17 cellular contexts compared by ENCODE assay signal in genomic region chr12:95321516-95322246, GRCh38.
DNase-seq lines count a peak whose midpoint lies in the region; ATAC-seq and TF ChIP-seq lines count a peak whose summit lies in the region.
"Had no signal": no experiment of that assay in that cellular context is flagged by ENCODE, and none has a peak within 500 bp of the region (broad histone marks: within the 10 kb centered on the region; RNA-seq: fewer than 3 reads in every experiment).

No MANE protein-coding gene starts in this region.

- H3K4me3 Mint-ChIP-seq in Calu3 (ENCODE audit: low read depth, unreplicated experiment) (no peak overlapping the region), GM23338 (no peak overlapping the region), endodermal cell (no peak overlapping the region), osteocyte (ENCODE audit: unreplicated experiment) (no peak overlapping the region)
- H3K4me3 Mint-ChIP-seq: CD14-positive monocyte had no signal

- H3K9me3 Mint-ChIP-seq in Calu3 (ENCODE audit: low read depth, unreplicated experiment) (no peaks in the 10 kb centered on the region), GM23338 (no peaks in the 10 kb centered on the region), endodermal cell (no peaks in the 10 kb centered on the region), osteocyte (ENCODE audit: unreplicated experiment) (no peaks in the 10 kb centered on the region)
- no peaks in the 10 kb centered on the region for H3K9me3 Mint-ChIP-seq in activated naive CD4-positive, alpha-beta T cell treated with anti-CD3 and anti-CD28 coated beads, Interleukin-2, amount 50 U/mL, for 72 hours
- H3K9me3 Mint-ChIP-seq: CD14-positive monocyte had no signal

- H3K9ac ChIP-seq in endodermal cell (ENCODE audit: extremely low read depth, low read length, poor library complexity, severe bottlenecking): no peak overlapping the region

- H3K27ac Mint-ChIP-seq in Calu3 (ENCODE audit: unreplicated experiment) (peak overlapping the region; percentile 35), GM23338 (no peak overlapping the region), endodermal cell (peak overlapping the region; percentile 53), osteocyte (ENCODE audit: unreplicated experiment) (peak overlapping the region; percentile 79)
- no peak overlapping the region for H3K27ac Mint-ChIP-seq in activated naive CD4-positive, alpha-beta T cell treated with anti-CD3 and anti-CD28 coated beads, Interleukin-2, amount 50 U/mL, for 72 hours
- H3K27ac Mint-ChIP-seq: CD14-positive monocyte had no signal

- no peak overlapping the region for H3K4me2 ChIP-seq in GM23338

- DNase-seq in Calu3 (no peak), GM23338 (ENCODE audit: low spot score) (no peak), endodermal cell (no peak), osteocyte (ENCODE audit: extremely low spot score, unreplicated experiment) (no peak), retina (no peak), foreskin melanocyte (no peak)
- DNase-seq in activated naive CD4-positive, alpha-beta T cell treated with anti-CD3 and anti-CD28 coated beads, Interleukin-2, amount 50 U/mL, for 72 hours (ENCODE audit: low spot score in 2 of 2): no peak
- DNase-seq: MV-4-11, NCI-H1417 treated with DMSO at 0.1 percent for 48 hours, NCI-H1930, NCI-H345, NCI-H526, Peyer's patch had no signal

- no peaks in the 10 kb centered on the region for H4K20me1 ChIP-seq in GM23338 (replicated peaks; ENCODE audit: insufficient read depth)

- H3K27ac ChIP-seq in GM23338 (ENCODE audit: low read depth): no peak overlapping the region
- H3K27ac ChIP-seq in endodermal cell (ENCODE audit: low read depth, low read length): no peak overlapping the region
- H3K27ac ChIP-seq: Peyer's patch had no signal

- no peaks in the 10 kb centered on the region for H3K27me3 Mint-ChIP-seq in Calu3 (ENCODE audit: unreplicated experiment)
- H3K27me3 Mint-ChIP-seq in GM23338 (ENCODE audit: insufficient read depth, low read depth, poor library complexity): no peaks in the 10 kb centered on the region
- H3K27me3 Mint-ChIP-seq in endodermal cell (ENCODE audit: insufficient read depth): no peaks in the 10 kb centered on the region
- H3K27me3 Mint-ChIP-seq in osteocyte (ENCODE audit: unreplicated experiment): no peaks in the 10 kb centered on the region

- H3F3A ChIP-seq in GM23338 (replicated peaks; ENCODE audit: low read depth): no peaks in the 10 kb centered on the region

- WGBS in endodermal cell (ENCODE audit: insufficient coverage in 1 of 2, insufficient read length in 1 of 2), 2 experiments: 81 to 85% methylated on average over 2 to 3 of the region's 3 CpGs

- peaks cover 71% of the 10 kb centered on the region for H3K4me1 Mint-ChIP-seq in Calu3 (ENCODE audit: low read depth, unreplicated experiment)
- H3K4me1 Mint-ChIP-seq in GM23338: no peaks in the 10 kb centered on the region
- H3K4me1 Mint-ChIP-seq in endodermal cell: peaks cover 50% of the 10 kb centered on the region
- H3K4me1 Mint-ChIP-seq in osteocyte (ENCODE audit: unreplicated experiment): peaks cover 64% of the 10 kb centered on the region
- H3K4me1 Mint-ChIP-seq: CD14-positive monocyte had no signal

- no peak for ATAC-seq in GM23338
- no peak for ATAC-seq in activated naive CD4-positive, alpha-beta T cell treated with anti-CD3 and anti-CD28 coated beads, Interleukin-2, amount 50 U/mL, for 72 hours
- ATAC-seq: GM12878, K562 had no signal

- H3K36me3 ChIP-seq in GM23338 (ENCODE audit: insufficient read depth) (no peaks in the 10 kb centered on the region), endodermal cell (ENCODE audit: control insufficient read depth, insufficient read depth, low read length) (no peaks in the 10 kb centered on the region)
- H3K36me3 ChIP-seq: HAP-1, Peyer's patch had no signal

- TF ChIP-seq CTCF in Calu3 (IDR thresholded peaks at IDR 0.05; ENCODE audit: unreplicated experiment) (no peak), GM23338 (conservative IDR thresholded peaks at IDR 0.05; ENCODE audit: low read depth in 2 of 2) (no peak), endodermal cell (conservative IDR thresholded peaks at IDR 0.05) (no peak), osteocyte (IDR thresholded peaks at IDR 0.05) (no peak)

- H3K36me3 Mint-ChIP-seq in Calu3 (ENCODE audit: insufficient read depth, unreplicated experiment) (peaks cover 24% of the 10 kb centered on the region), GM23338 (ENCODE audit: low read depth) (no peaks in the 10 kb centered on the region), endodermal cell (ENCODE audit: low read depth) (no peaks in the 10 kb centered on the region), osteocyte (ENCODE audit: unreplicated experiment) (no peaks in the 10 kb centered on the region)
- H3K36me3 Mint-ChIP-seq in activated naive CD4-positive, alpha-beta T cell treated with anti-CD3 and anti-CD28 coated beads, Interleukin-2, amount 50 U/mL, for 72 hours: no peaks in the 10 kb centered on the region
- H3K36me3 Mint-ChIP-seq: CD14-positive monocyte had no signal

- CTCF ChIA-PET in Calu3 (lab: Charles Lee): interaction anchor here (0.6 to 1.5 kb wide), 3 partner anchors 9 to 205 kb away, joined by 3 read pairs; no protein-coding TSS in a partner anchor

- H3K4me1 ChIP-seq in GM23338 (ENCODE audit: insufficient read depth): no peaks in the 10 kb centered on the region
- H3K4me1 ChIP-seq in endodermal cell (ENCODE audit: control insufficient read depth, insufficient read depth, low read length): peaks cover 18% of the 10 kb centered on the region

- H3K4me3 ChIP-seq in GM23338: no peak overlapping the region
- H3K4me3 ChIP-seq in endodermal cell (ENCODE audit: low read length): peak overlapping the region; percentile 0
- H3K4me3 ChIP-seq: GM12878, HAP-1, K562, Peyer's patch had no signal

- H3K9me3 ChIP-seq in endodermal cell (ENCODE audit: control insufficient read depth, low read length): no peaks in the 10 kb centered on the region
- H3K9me3 ChIP-seq: HAP-1, Peyer's patch had no signal

- H3K27me3 ChIP-seq in GM23338 (ENCODE audit: insufficient read depth) (no peaks in the 10 kb centered on the region), endodermal cell (ENCODE audit: control insufficient read depth, insufficient read depth, low read length, poor library complexity, severe bottlenecking) (no peaks in the 10 kb centered on the region)
- H3K27me3 ChIP-seq: Peyer's patch had no signal

- no peaks in the 10 kb centered on the region for H3K79me2 ChIP-seq in GM23338 (replicated peaks; ENCODE audit: insufficient read depth)

- no TSS peak for BruUV-seq in Calu3 (replicated peaks; lab: Mats Ljungman, UMichigan)

- intact Hi-C loops in Calu3 (cut with micrococcal nuclease; ENCODE audit: unreplicated experiment): loop anchor here (5.0 kb wide), 1 partner anchor 104 kb away; the partner anchor contains the start of genes FGD6 and VEZT

- no peaks in the 10 kb centered on the region for H3K9me2 ChIP-seq in GM23338 (ENCODE audit: insufficient read depth)

- H2AFZ ChIP-seq in GM23338: peak overlapping the region; percentile 21; the same call in 1 of the 2 replicates

Comparison
In these comparisons a context has a peak if more than half of its experiments do, and no peak if none do; other contexts are left out.
1. H3K27ac Mint-ChIP-seq: peak in Calu3 (single experiment), endodermal cell (single experiment) and osteocyte (single experiment); none in GM23338 (single experiment) and activated naive CD4-positive, alpha-beta T cell treated with anti-CD3 and anti-CD28 coated beads, Interleukin-2, amount 50 U/mL, for 72 hours (0 of 2).